9 cellular contexts compared by ENCODE assay signal in genomic region chr19:925087-925911, GRCh38. TPM values are rescaled to one million over a fixed set of nuclear protein-coding genes. Genes with fewer than 3 reads are reported as not detected.
DNase-seq lines count a peak whose midpoint lies in the region; ATAC-seq and TF ChIP-seq lines count a peak whose summit lies in the region.
"Had no signal": no experiment of that assay in that cellular context is flagged by ENCODE, and none has a peak within 500 bp of the region (broad histone marks: within the 10 kb centered on the region; RNA-seq: fewer than 3 reads in every experiment).

No MANE protein-coding gene starts in this region.

- no peaks in the 10 kb centered on the region for H3K9me3 Mint-ChIP-seq in stimulated activated naive B cell treated with anti-CD40 and anti-IgM and Interleukin-4, amounts not matched to agents 10 μg/mL and 1 μg/mL and 100 μg/mL, for 72 hours

- peak overlapping the region; percentile 94 for H3K27ac Mint-ChIP-seq in stimulated activated naive B cell treated with anti-CD40 and anti-IgM and Interleukin-4, amounts not matched to agents 10 μg/mL and 1 μg/mL and 100 μg/mL, for 72 hours

- H3K4me1 ChIP-seq in OCI-LY3 (ENCODE audit: low read length): peaks cover 30% of the 10 kb centered on the region
- peaks cover 40% of the 10 kb centered on the region for H3K4me1 ChIP-seq in mononuclear cell (ENCODE audit: insufficient read depth, low read length)

- H3K4me2 ChIP-seq in OCI-LY3 (ENCODE audit: low read length): peak overlapping the region; percentile 89

- H3K27ac ChIP-seq in OCI-LY3 (ENCODE audit: low read length): peak overlapping the region; percentile 85

- H3K27me3 Mint-ChIP-seq in stimulated activated naive B cell treated with anti-CD40 and anti-IgM and Interleukin-4, amounts not matched to agents 10 μg/mL and 1 μg/mL and 100 μg/mL, for 72 hours: no peaks in the 10 kb centered on the region

- H3K4me3 Mint-ChIP-seq in stimulated activated naive B cell treated with anti-CD40 and anti-IgM and Interleukin-4, amounts not matched to agents 10 μg/mL and 1 μg/mL and 100 μg/mL, for 72 hours: peak overlapping the region; percentile 90 to 92

- H3K4me1 Mint-ChIP-seq in stimulated activated naive B cell treated with anti-CD40 and anti-IgM and Interleukin-4, amounts not matched to agents 10 μg/mL and 1 μg/mL and 100 μg/mL, for 72 hours: peaks cover 20 to 53% of the 10 kb centered on the region in 2 donors

- peaks cover 25% of the 10 kb centered on the region for H3K36me3 ChIP-seq in OCI-LY3 (replicated peaks; ENCODE audit: low read depth, low read length)

- DNase-seq in DMS 273 (lab: John Stamatoyannopoulos, UW; ENCODE audit: unreplicated experiment) (peak; percentile 94), HUDEP-2 (lab: John Stamatoyannopoulos, UW; ENCODE audit: unreplicated experiment in 76 of 76) (peak in 62 of 76 experiments; percentile 33 to 94 (median 75)), activated T-cell treated with anti-CD3 and anti-CD28 coated beads for 48 hours (ENCODE audit: low read depth) (peak; percentile 70), epithelial cell of proximal tubule (ENCODE audit: low read depth) (no peak)
- peak; percentile 82 for DNase-seq in stimulated activated naive B cell treated with anti-CD40 and anti-IgM and Interleukin-4, amounts not matched to agents 10 μg/mL and 1 μg/mL and 100 μg/mL, for 72 hours

- peaks cover 10 to 12% of the 10 kb centered on the region in 2 donors for H3K36me3 Mint-ChIP-seq in stimulated activated naive B cell treated with anti-CD40 and anti-IgM and Interleukin-4, amounts not matched to agents 10 μg/mL and 1 μg/mL and 100 μg/mL, for 72 hours

- H3K9me3 ChIP-seq in OCI-LY3 (ENCODE audit: insufficient read depth, low read length) (no peaks in the 10 kb centered on the region), mononuclear cell (ENCODE audit: low read depth, low read length) (no peaks in the 10 kb centered on the region)

- no peak overlapping the region for H2AFZ ChIP-seq in OCI-LY3 (ENCODE audit: low read depth, low read length)

- peaks cover 22% of the 10 kb centered on the region for H4K20me1 ChIP-seq in OCI-LY3 (ENCODE audit: insufficient read depth, low read length)

- ATAC-seq in GM21447 (IDR thresholded peaks at IDR 0.05; ENCODE audit: unreplicated experiment): peak; percentile 39
- peak; percentile 66 to 74 for ATAC-seq in stimulated activated naive B cell treated with anti-CD40 and anti-IgM and Interleukin-4, amounts not matched to agents 10 μg/mL and 1 μg/mL and 100 μg/mL, for 72 hours (replicated peaks)

- H3K27me3 ChIP-seq in OCI-LY3 (ENCODE audit: low read depth, low read length) (no peaks in the 10 kb centered on the region), mononuclear cell (ENCODE audit: insufficient read depth, low read length) (peaks cover 7% of the 10 kb centered on the region)

- peak overlapping the region; percentile 99 for H3K9ac ChIP-seq in OCI-LY3 (ENCODE audit: low read length)

- TF ChIP-seq CTCF in OCI-LY3 (IDR thresholded peaks at IDR 0.05; ENCODE audit: low read depth, low read length) (no peak), epithelial cell of proximal tubule (conservative IDR thresholded peaks at IDR 0.05; ENCODE audit: low read depth, low read length) (no peak)

- H3K4me3 ChIP-seq in OCI-LY3 (ENCODE audit: low read length): peak overlapping the region; percentile 85
- peak overlapping the region; percentile 87 for H3K4me3 ChIP-seq in epithelial cell of proximal tubule (ENCODE audit: low read depth, low read length)
- peak overlapping the region; percentile 88 for H3K4me3 ChIP-seq in mononuclear cell (ENCODE audit: low read length)

- peaks cover 43% of the 10 kb centered on the region for H3K79me2 ChIP-seq in OCI-LY3 (ENCODE audit: low read length)

RNA-seq across cellular contexts. Expression of gene ARID3A, which starts 0.5 kb away (rescaled TPM):
- total RNA-seq in epithelial cell of proximal tubule (26.6 and 37.0 TPM in 2 replicates), mononuclear cell (8.0 TPM)

RNA-seq across cellular contexts. Expression of gene KISS1R, which starts 8.2 kb away (rescaled TPM):
- total RNA-seq in epithelial cell of proximal tubule (0.72 and 0.92 TPM in 2 replicates), mononuclear cell (0.10 TPM)
- total RNA-seq: pulmonary artery endothelial cell had no signal

RNA-seq across cellular contexts. Expression of gene R3HDM4, which starts 12.3 kb away (rescaled TPM):
- total RNA-seq in epithelial cell of proximal tubule: 49.8 and 60.0 TPM in 2 replicates
- total RNA-seq in mononuclear cell: 134 TPM

RNA-seq across cellular contexts. Expression of gene RNU6-9, which starts 32.0 kb away (rescaled TPM):
- total RNA-seq in epithelial cell of proximal tubule (not detected in 2 replicates), mononuclear cell (not detected)
- total RNA-seq: pulmonary artery endothelial cell had no signal

RNA-seq across cellular contexts. Expression of gene MED16, which starts 32.3 kb away (rescaled TPM):
- 53.5 and 57.4 TPM in 2 replicates for total RNA-seq in epithelial cell of proximal tubule
- total RNA-seq in mononuclear cell: 15.2 TPM
